Comparison of ENCODE assay signal across 31 cellular contexts in the genomic region with DNA sequence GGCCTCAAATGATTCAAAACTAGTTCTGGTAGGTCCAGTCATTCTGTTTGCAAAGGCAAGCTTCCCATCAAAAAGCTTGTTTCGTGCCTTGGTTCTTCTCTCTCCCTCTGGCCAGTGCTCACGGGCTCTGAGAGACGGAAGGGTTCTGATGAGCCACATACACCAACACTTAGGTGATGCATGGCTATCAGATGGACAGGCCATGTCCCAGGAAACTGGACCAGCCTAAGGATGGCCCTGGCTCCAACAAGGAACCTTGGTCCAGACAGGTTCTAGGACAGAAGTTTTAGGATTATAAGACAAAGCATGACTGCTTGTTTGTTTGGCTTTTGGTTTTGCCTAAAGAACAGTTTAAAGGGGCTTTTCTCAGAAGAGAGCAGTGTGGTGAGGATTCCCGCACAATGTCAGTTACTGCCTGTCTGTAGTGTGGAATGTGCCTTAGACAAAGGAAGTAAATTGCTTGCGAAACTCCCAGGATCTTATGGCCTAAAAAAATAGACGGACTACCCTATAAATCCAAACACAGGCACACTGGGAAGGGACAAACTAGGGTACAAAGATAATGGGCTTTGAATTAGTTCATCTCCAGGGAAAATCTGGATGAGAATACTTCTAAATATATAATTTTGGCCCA. TPM values are rescaled to one million over a fixed set of nuclear protein-coding genes. Genes with fewer than 3 reads are reported as not detected.
A peak's percentile ranks its signal among the peaks of the same experiment; 100 is the strongest.
DNase-seq lines count a peak whose midpoint lies in the region; ATAC-seq and TF ChIP-seq lines count a peak whose summit lies in the region.
"Had no signal": no experiment of that assay in that cellular context is flagged by ENCODE, and none has a peak within 500 bp of the region (broad histone marks: within the 10 kb centered on the region; RNA-seq: fewer than 3 reads in every experiment).

No MANE protein-coding gene starts in this region.

- H3K9me3 ChIP-seq in adipocyte (ENCODE audit: control insufficient read depth, low read length), result no peaks in the 10 kb centered on the region
- H3K9me3 ChIP-seq: Caco-2, colonic mucosa, prostate gland, suprapubic skin, upper lobe of right lung had no signal

- peaks cover 29% of the 10 kb centered on the region for H3K4me1 Mint-ChIP-seq in type B pancreatic cell (ENCODE audit: unreplicated experiment)
- H3K4me1 Mint-ChIP-seq: activated naive CD4-positive, alpha-beta T cell treated with anti-CD3 and anti-CD28 coated beads, Interleukin-2, amount 50 U/mL, for 24 hours; activated T-helper 17 cell treated with anti-CD3 and anti-CD28 coated beads, Interleukin-2, amount 50 U/mL, for 72 hours had no signal

- peak overlapping the region; percentile 50 for H3K4me3 Mint-ChIP-seq in type B pancreatic cell
- H3K4me3 Mint-ChIP-seq: activated CD8-positive, alpha-beta T cell treated with anti-CD3 and anti-CD28 coated beads for 36 hours; activated naive CD4-positive, alpha-beta T cell treated with anti-CD3 and anti-CD28 coated beads, Interleukin-2, amount 50 U/mL, for 24 hours; activated T-helper 17 cell treated with anti-CD3 and anti-CD28 coated beads, Interleukin-2, amount 50 U/mL, for 72 hours had no signal

- peaks cover 51% of the 10 kb centered on the region for H3K36me3 Mint-ChIP-seq in type B pancreatic cell

- no peak for ATAC-seq in GM19467 (IDR thresholded peaks at IDR 0.05; ENCODE audit: unreplicated experiment)
- ATAC-seq: activated CD8-positive, alpha-beta T cell treated with anti-CD3 and anti-CD28 coated beads for 36 hours; activated T-helper 17 cell treated with anti-CD3 and anti-CD28 coated beads, Interleukin-2, amount 50 U/mL, for 72 hours had no signal

- TF ChIP-seq POLR2A in NB4 (IDR thresholded peaks at IDR 0.05; ENCODE audit: extremely low read depth, insufficient read length), result no peak

- H3K36me3 ChIP-seq in adipocyte (ENCODE audit: control insufficient read depth, insufficient read depth, low read length, severe bottlenecking), result peaks cover 33% of the 10 kb centered on the region
- H3K36me3 ChIP-seq: colonic mucosa, prostate gland, suprapubic skin, upper lobe of right lung had no signal

- H3K4me1 ChIP-seq in adipocyte (ENCODE audit: control insufficient read depth, insufficient read depth, low read length), result peaks cover 36% of the 10 kb centered on the region
- H3K4me1 ChIP-seq: Caco-2, colonic mucosa, prostate gland, suprapubic skin had no signal

- H3K9me3 Mint-ChIP-seq in type B pancreatic cell, result no peaks in the 10 kb centered on the region
- H3K9me3 Mint-ChIP-seq: activated CD8-positive, alpha-beta T cell treated with anti-CD3 and anti-CD28 coated beads for 36 hours; activated naive CD4-positive, alpha-beta T cell treated with anti-CD3 and anti-CD28 coated beads, Interleukin-2, amount 50 U/mL, for 24 hours; activated T-helper 17 cell treated with anti-CD3 and anti-CD28 coated beads, Interleukin-2, amount 50 U/mL, for 72 hours had no signal

- H3K27me3 ChIP-seq in adipocyte (replicated peaks; ENCODE audit: control insufficient read depth, insufficient read depth, low read length), result no peaks in the 10 kb centered on the region
- H3K27me3 ChIP-seq: colonic mucosa, suprapubic skin, upper lobe of right lung had no signal

- no peak overlapping the region for H3K4me3 ChIP-seq in NB4 (ENCODE audit: low read depth, low read length)
- peak overlapping the region; percentile 42 for H3K4me3 ChIP-seq in adipocyte (ENCODE audit: low read length)
- H3K4me3 ChIP-seq: colonic mucosa, PC-9, prostate gland, suprapubic skin, upper lobe of right lung had no signal

- H3K27me3 Mint-ChIP-seq in type B pancreatic cell, result no peaks in the 10 kb centered on the region
- H3K27me3 Mint-ChIP-seq: activated T-helper 17 cell treated with anti-CD3 and anti-CD28 coated beads, Interleukin-2, amount 50 U/mL, for 72 hours had no signal

- H3K9ac ChIP-seq in adipocyte (ENCODE audit: low read length), result no peak overlapping the region

- peak; percentile 19 for DNase-seq in NB4 (ENCODE audit: low read depth)
- no peak for DNase-seq in adipocyte (ENCODE audit: low read depth)
- DNase-seq in left kidney (ENCODE audit: low read depth, low spot score), result peak; percentile 31
- DNase-seq in type B pancreatic cell (ENCODE audit: extremely low spot score, unreplicated experiment), result no peak
- DNase-seq in OCI-M1 (lab: John Stamatoyannopoulos, UW), result no peak
- no peak for DNase-seq in NCI-H510A treated with DMSO at 0.1 percent for 48 hours (lab: John Stamatoyannopoulos, UW)
- DNase-seq in A172 (ENCODE audit: low spot score), result no peak
- DNase-seq: activated CD8-positive, alpha-beta memory T cell treated with anti-CD3 and anti-CD28 coated beads, Interleukin-2, amount 50 U/mL, for 48 hours; activated CD8-positive, alpha-beta T cell treated with anti-CD3 and anti-CD28 coated beads for 36 hours; amygdala; Caco-2; colonic mucosa; effector CD4-positive, alpha-beta T cell; GDM1; H7; head of caudate nucleus; NCI-H1930; NCI-H524 treated with DMSO at 0.1 percent for 48 hours; NK-92 treated with Interleukin-12 subunit alpha and Interleukin-12 subunit beta, amount 100 ng/mL, for 24 hours; nucleus accumbens; PC-9; Right ventricle myocardium superior; stimulated activated naive CD4-positive, alpha-beta T cell; T-helper 2 cell; upper lobe of right lung had no signal

- peak overlapping the region; percentile 32 for H3K27ac Mint-ChIP-seq in type B pancreatic cell
- H3K27ac Mint-ChIP-seq: activated CD8-positive, alpha-beta T cell treated with anti-CD3 and anti-CD28 coated beads for 36 hours; activated naive CD4-positive, alpha-beta T cell treated with anti-CD3 and anti-CD28 coated beads, Interleukin-2, amount 50 U/mL, for 24 hours; activated T-helper 17 cell treated with anti-CD3 and anti-CD28 coated beads, Interleukin-2, amount 50 U/mL, for 72 hours had no signal

- TF ChIP-seq CTCF in NB4 (IDR thresholded peaks at IDR 0.05; ENCODE audit: low read depth, low read length), result no peak
- no peak for TF ChIP-seq CTCF in type B pancreatic cell (conservative IDR thresholded peaks at IDR 0.05)

RNA-seq across cellular contexts. Expression of gene CYP1B1, which starts 10.3 kb away (rescaled TPM):
- total RNA-seq in type B pancreatic cell (ENCODE audit: low replicate concordance), result 176 and 360 TPM in 2 replicates
- total RNA-seq in A172 (2014; rRNA removed; shearing (Covaris generic)), result 0.31 and 0.38 TPM in 2 replicates
- total RNA-seq: HT1080 had no signal

Comparison
In these comparisons a context has a peak if more than half of its experiments do, and no peak if none do; other contexts are left out.
1. DNase-seq: peak in NB4 (single experiment) and left kidney (single experiment); none in adipocyte (single experiment), type B pancreatic cell (single experiment), OCI-M1 (single experiment), NCI-H510A treated with DMSO at 0.1 percent for 48 hours (single experiment) and A172 (single experiment).
2. RNA of gene CYP1B1, which starts 10.3 kb away (total RNA-seq): 176 to 360 TPM in type B pancreatic cell; 0.31 to 0.38 TPM in A172; every median in the first group is over 100 times any median in the second.